ENCODE assay signal across 11 cellular contexts in the genomic region with DNA sequence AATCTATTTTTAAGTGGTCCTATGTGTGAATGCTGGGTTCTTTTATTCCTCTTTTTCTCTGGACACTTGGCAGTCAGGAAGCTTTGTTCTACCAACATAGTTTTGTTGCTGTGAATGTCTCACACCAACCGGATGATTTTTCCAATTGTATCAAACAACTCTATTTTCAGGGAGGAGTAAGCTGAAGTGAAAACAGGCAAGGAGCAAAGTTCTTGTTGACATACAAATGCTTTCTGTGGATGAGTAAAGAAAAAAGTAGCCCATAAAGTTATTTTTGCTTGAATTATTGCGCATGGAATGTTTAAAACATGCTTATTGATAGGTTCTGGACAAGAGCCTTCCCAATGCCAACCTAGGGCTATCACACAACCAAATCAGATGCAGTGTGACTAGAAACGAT. TPM values are rescaled to one million over a fixed set of nuclear protein-coding genes. Genes with fewer than 3 reads are reported as not detected.
A peak's percentile ranks its signal among the peaks of the same experiment; 100 is the strongest.
DNase-seq lines count a peak whose midpoint lies in the region; ATAC-seq, FAIRE-seq and TF ChIP-seq lines count a peak whose summit lies in the region.
"Had no signal": no experiment of that assay in that cellular context is flagged by ENCODE, and none has a peak within 500 bp of the region (broad histone marks: within the 10 kb centered on the region; RNA-seq: fewer than 3 reads in every experiment).

No MANE protein-coding gene starts in this region.

- no peaks in the 10 kb centered on the region for H3K9me3 Mint-ChIP-seq in nephron progenitor cell

- intact Hi-C loops in K562 (cut with micrococcal nuclease) = no loop called here

- no peak overlapping the region for H3K4me2 ChIP-seq in K562 (ENCODE audit: insufficient read depth, low read length)

- POLR2A ChIA-PET in K562 (lab: Yijun Ruan, JAX) = interaction anchor here (1.2 to 10.3 kb wide), 6 partner anchors 10 to 49 kb away, joined by 4 to 257 read pairs (median 52); no protein-coding TSS in a partner anchor

- H3K9ac ChIP-seq in K562 (ENCODE audit: insufficient read depth in 1 of 2, low read depth in 2 of 2, low read length in 2 of 2) (no peak overlapping the region), muscle layer of colon (ENCODE audit: low read length) (no peak overlapping the region)

- WGBS in K562 (ENCODE audit: insufficient coverage, low coverage, missing lambda C conversion rate) = 89% methylated on average over 3 of the region's 3 CpGs

- no TSS peak for BruUV-seq in K562 (replicated peaks; lab: Mats Ljungman, UMichigan)

- no peak for TF ChIP-seq RAD21 in K562 (CRISPR knock-in tag; conservative IDR thresholded peaks at IDR 0.05 in 1 of 2, IDR thresholded peaks at IDR 0.05 in 1 of 2)

- H3K79me2 ChIP-seq in ACC112 (ENCODE audit: control insufficient read depth, insufficient read depth, low read length, unreplicated experiment) (peaks cover 55% of the 10 kb centered on the region), K562 (ENCODE audit: control insufficient read depth, insufficient read depth, low read length) (peaks cover 50% of the 10 kb centered on the region)

- peaks cover 5% of the 10 kb centered on the region for H3K36me3 Mint-ChIP-seq in nephron progenitor cell (ENCODE audit: low read depth)

- no peak for DNase-seq in K562 (ENCODE audit: extremely low read depth in 1 of 4, low spot score in 3 of 4)
- no peak for DNase-seq in stimulated activated CD4-positive, alpha-beta T cell treated with anti-CD3 and anti-CD28 coated beads, Interleukin-1b, Interleukin-23, amount 100 ng/mL, for 48 hours
- DNase-seq in nephron progenitor cell = no peak
- no peak for DNase-seq in stimulated activated CD4-positive, alpha-beta T cell treated with anti-CD3 and anti-CD28 coated beads, Interleukin-4, amount 100 ng/mL, for 1 hour
- no peak for DNase-seq in C1 segment of cervical spinal cord (lab: John Stamatoyannopoulos, UW)
- DNase-seq: foreskin keratinocyte, NCI-H446 had no signal

- TF ChIP-seq CTCF in K562 (IDR thresholded peaks at IDR 0.05 in 2 of 3, conservative IDR thresholded peaks at IDR 0.05 in 1 of 3; ENCODE audit: insufficient read depth in 2 of 3, low read depth in 1 of 3, low read length in 3 of 3) (no peak), nephron progenitor cell (IDR thresholded peaks at IDR 0.05) (no peak)

- H3K27me3 ChIP-seq in ACC112 (ENCODE audit: insufficient read depth, low read length) (no peaks in the 10 kb centered on the region), K562 (ENCODE audit: control insufficient read depth in 2 of 2, insufficient read depth in 2 of 2, low read length in 2 of 2) (no peaks in the 10 kb centered on the region), muscle layer of colon (ENCODE audit: control insufficient read depth in 1 of 2, insufficient read depth in 2 of 2, low read length in 2 of 2) (no peaks in the 10 kb centered on the region)
- H3K27me3 ChIP-seq: foreskin keratinocyte had no signal

- no peaks in the 10 kb centered on the region for H3K9me1 ChIP-seq in K562 (ENCODE audit: control insufficient read depth, insufficient read depth, low read length)

- no peak for FAIRE-seq in K562 (lab: Jason Lieb, UNC)
- FAIRE-seq: bronchial epithelial cell had no signal

- no peak overlapping the region for H3K4me3 Mint-ChIP-seq in nephron progenitor cell

- no peak for TF ChIP-seq POLR2A in K562 (conservative IDR thresholded peaks at IDR 0.05)

- peaks cover 30% of the 10 kb centered on the region for H3K36me3 ChIP-seq in ACC112 (ENCODE audit: insufficient read depth, low read length)
- peaks cover 32% of the 10 kb centered on the region for H3K36me3 ChIP-seq in K562 (ENCODE audit: control insufficient read depth, insufficient read depth, low read length)
- H3K36me3 ChIP-seq in muscle layer of colon (ENCODE audit: insufficient read depth, low read length) = no peaks in the 10 kb centered on the region

- TF ChIP-seq EP300 in K562 (IDR thresholded peaks at IDR 0.05; ENCODE audit: low read length) = no peak

- H3K9me3 ChIP-seq in K562 (replicated peaks; ENCODE audit: control insufficient read depth, insufficient read depth, low read depth, low read length) (no peaks in the 10 kb centered on the region), muscle layer of colon (ENCODE audit: low read length) (no peaks in the 10 kb centered on the region)

- H2AFZ ChIP-seq in ACC112 (ENCODE audit: low read length, unreplicated experiment) (no peak overlapping the region), K562 (ENCODE audit: low read depth, low read length) (no peak overlapping the region)

- H3K27me3 Mint-ChIP-seq in nephron progenitor cell (ENCODE audit: low read depth, poor library complexity) = no peaks in the 10 kb centered on the region

- H3K27ac Mint-ChIP-seq in nephron progenitor cell = no peak overlapping the region

- in situ Hi-C loops in K562 (cut with MboI) = no loop called here

- CTCF ChIA-PET in K562 (lab: Yijun Ruan, JAX; ENCODE audit: low intra/inter-chr PET ratio) = no interaction called here

- H4K20me1 ChIP-seq in K562 (replicated peaks; ENCODE audit: control insufficient read depth, insufficient read depth, low read length) = peaks cover 35% of the 10 kb centered on the region

- H3K4me1 Mint-ChIP-seq in nephron progenitor cell = peaks cover 78% of the 10 kb centered on the region

- peak overlapping the region; percentile 34 for H3K27ac ChIP-seq in ACC112 (ENCODE audit: low read depth, low read length)
- no peak overlapping the region for H3K27ac ChIP-seq in K562 (ENCODE audit: extremely low read depth, low read depth, low read length)
- H3K27ac ChIP-seq in muscle layer of colon (ENCODE audit: low read depth, low read length) = peak overlapping the region; percentile 3
- H3K27ac ChIP-seq: foreskin keratinocyte had no signal

- no peak for ATAC-seq in K562
- ATAC-seq: foreskin keratinocyte had no signal

- peak overlapping the region; percentile 59 for H3K4me3 ChIP-seq in ACC112 (ENCODE audit: low read depth, low read length)
- H3K4me3 ChIP-seq in GM08714 (ENCODE audit: low read length) = peak overlapping the region; percentile 22; the same call in 1 of the 2 replicates
- H3K4me3 ChIP-seq in K562 = no peak overlapping the region
- H3K4me3 ChIP-seq in muscle layer of colon (ENCODE audit: low read depth in 1 of 2, low read length in 2 of 2) = no peak overlapping the region

- H3K4me1 ChIP-seq in ACC112 (ENCODE audit: control insufficient read depth, insufficient read depth, low read length, unreplicated experiment) (peaks cover 67% of the 10 kb centered on the region), K562 (replicated peaks in 1 of 2; ENCODE audit: control insufficient read depth in 2 of 2, insufficient read depth in 2 of 2, low read length in 2 of 2) (peaks cover 23 to 27% of the 10 kb centered on the region in 2 experiments), muscle layer of colon (ENCODE audit: insufficient read depth, low read length) (peaks cover 37% of the 10 kb centered on the region)

TF ChIP-seq in K562, 482 proteins besides CTCF, POLR2A, EP300 and RAD21:
- no peak for TF ChIP-seq U2AF2 (optimal IDR thresholded peaks at IDR 0.05; ENCODE audit: low read depth, low read length)
- 0 out of 2 replicates have a peak, but pooled peaks have one; percentile 8 for TF ChIP-seq RBFOX2 (IDR thresholded peaks at IDR 0.05; ENCODE audit: low read depth, low read length)

RNA-seq across cellular contexts. Expression of a gene that starts 4.4 kb away (rescaled TPM):
- total RNA-seq in K562 (2011; cell fraction: chromatin; rRNA removed; ENCODE audit: low replicate concordance) = 21.5 and 24.6 TPM in 2 replicates
- total RNA-seq in K562 (2011; cell fraction: nucleolus; rRNA removed) = 27.5 and 31.9 TPM in 2 replicates
- 26.3 and 27.0 TPM in 2 replicates for total RNA-seq in K562 (2011; cell fraction: nucleoplasm; rRNA removed)
- total RNA-seq in K562 (2014; rRNA removed) (32.1 and 33.1 TPM in 2 replicates), K562 (2014; rRNA removed; fragmentation: Illumina TruSeq; extraction: Trizol) (9.9 and 10.9 TPM in 2 replicates), K562 (2015; rRNA removed; fragmentation: Illumina TruSeq; extraction: Trizol) (14.1 and 14.6 TPM in 2 replicates), K562 (2021) (29.8 and 30.4 TPM in 2 replicates)
- polyA plus RNA-seq in K562 (2011; rRNA removed) (11.5 and 13.9 TPM in 2 replicates), K562 (2014; fragmentation: Illumina TruSeq; extraction: Trizol) (12.0 and 12.6 TPM in 2 replicates), K562 (2014; fragmentation: Nextera tagmentation; extraction: Ambion mirVana) (1 to 10 TPM; 2.4 to 2.5 TPM), K562 (2014; rRNA removed) (25.0 and 25.7 TPM in 2 replicates)
- 9.5 and 16.6 TPM in 2 replicates for polyA plus RNA-seq in K562 (2011; cell fraction: cytosol; rRNA removed)
- 19.1 and 21.0 TPM in 2 replicates for polyA plus RNA-seq in K562 (2011; cell fraction: nucleus; rRNA removed)
- polyA plus RNA-seq in K562 (2012) = 18.7 and 22.8 TPM in 2 replicates
- polyA minus RNA-seq in K562 (2011; rRNA and poly(A)+ RNA removed) = 10.3 and 13.4 TPM in 2 replicates
- polyA minus RNA-seq in K562 (2011; cell fraction: cytosol; rRNA and poly(A)+ RNA removed) = 12.1 and 13.3 TPM in 2 replicates
- polyA minus RNA-seq in K562 (2011; cell fraction: nucleus; rRNA and poly(A)+ RNA removed) = 21.1 and 33.3 TPM in 2 replicates

RNA-seq across cellular contexts. Expression of a gene that starts 59.1 kb away (rescaled TPM):
- total RNA-seq in K562 (2011; cell fraction: chromatin; rRNA removed; ENCODE audit: low replicate concordance) = 22.3 and 22.5 TPM in 2 replicates
- total RNA-seq in K562 (2011; cell fraction: nucleolus; rRNA removed) = 18.4 and 20.3 TPM in 2 replicates
- 21.1 and 25.2 TPM in 2 replicates for total RNA-seq in K562 (2011; cell fraction: nucleoplasm; rRNA removed)
- 8.7 and 9.7 TPM in 2 replicates for total RNA-seq in K562 (2014; rRNA removed)
- 13.6 and 17.0 TPM in 2 replicates for total RNA-seq in K562 (2014; rRNA removed; fragmentation: Illumina TruSeq; extraction: Trizol)
- 14.1 and 17.1 TPM in 2 replicates for total RNA-seq in K562 (2015; rRNA removed; fragmentation: Illumina TruSeq; extraction: Trizol)
- 9.7 and 10.4 TPM in 2 replicates for total RNA-seq in K562 (2021)
- 13.1 and 21.7 TPM in 2 replicates for polyA plus RNA-seq in K562 (2011; rRNA removed)
- polyA plus RNA-seq in K562 (2011; cell fraction: cytosol; rRNA removed) = 10.9 and 14.9 TPM in 2 replicates
- polyA plus RNA-seq in K562 (2011; cell fraction: nucleus; rRNA removed) = 6.1 and 10.3 TPM in 2 replicates
- polyA plus RNA-seq in K562 (2012) = 12.3 and 24.7 TPM in 2 replicates
- 16.9 and 18.5 TPM in 2 replicates for polyA plus RNA-seq in K562 (2014; fragmentation: Illumina TruSeq; extraction: Trizol)
- polyA plus RNA-seq in K562 (2014; fragmentation: Nextera tagmentation; extraction: Ambion mirVana) = 10 to 100 TPM; 15.6 to 19.8 TPM
- polyA plus RNA-seq in K562 (2014; rRNA removed) = 11.3 and 11.9 TPM in 2 replicates
- 9.1 and 12.0 TPM in 2 replicates for polyA minus RNA-seq in K562 (2011; rRNA and poly(A)+ RNA removed)
- polyA minus RNA-seq in K562 (2011; cell fraction: cytosol; rRNA and poly(A)+ RNA removed) = 2.0 and 7.4 TPM in 2 replicates
- 6.5 and 6.6 TPM in 2 replicates for polyA minus RNA-seq in K562 (2011; cell fraction: nucleus; rRNA and poly(A)+ RNA removed)

Comparison
In these comparisons a context has a peak if more than half of its experiments do, and no peak if none do; other contexts are left out.
1. H3K4me3 ChIP-seq: peak in ACC112 (single experiment) and GM08714 (single experiment); none in K562 (single experiment) and muscle layer of colon (0 of 2).